In genomic region chr6:41571066-41571780, GRCh38 we compare ENCODE assay signal across 1 cellular context.
TF ChIP-seq lines count a peak whose summit lies in the region.

No MANE protein-coding gene starts in this region.

TF ChIP-seq in H1, 55 proteins besides CTCF, POLR2A, EP300 and RAD21 (continued from another document):
- TF ChIP-seq ATF3 (IDR thresholded peaks at IDR 0.05; ENCODE audit: insufficient read depth, low read depth, low read length) (no peak), CBX5 (IDR thresholded peaks at IDR 0.05; ENCODE audit: low read depth, low read length) (no peak)
